ENCODE assay signal across 15 cellular contexts in the genomic region with DNA sequence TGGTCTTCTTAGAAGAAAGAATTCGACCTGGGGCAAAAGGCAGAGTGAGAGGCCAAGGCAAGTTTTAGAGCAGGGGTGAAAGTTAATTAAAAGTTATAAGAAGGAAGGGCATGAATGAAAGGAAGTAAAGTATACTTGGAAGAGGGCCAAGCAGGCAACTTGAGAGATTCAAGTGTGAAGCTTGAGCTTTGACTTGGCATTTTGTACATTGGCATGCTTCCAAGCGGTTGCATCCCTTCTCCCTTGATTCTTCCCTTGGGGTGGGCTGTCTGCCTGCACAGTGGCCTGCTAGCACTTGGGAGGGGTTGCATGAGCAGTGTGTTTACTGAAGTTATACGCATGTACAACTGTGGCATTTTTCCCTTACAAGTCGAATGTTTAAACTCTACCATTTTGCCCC.
A peak's percentile ranks its signal among the peaks of the same experiment; 100 is the strongest.
DNase-seq lines count a peak whose midpoint lies in the region; ATAC-seq and TF ChIP-seq lines count a peak whose summit lies in the region.
"Had no signal": no experiment of that assay in that cellular context is flagged by ENCODE, and none has a peak within 500 bp of the region (broad histone marks: within the 10 kb centered on the region; RNA-seq: fewer than 3 reads in every experiment).

No MANE protein-coding gene starts in this region.

- no peaks in the 10 kb centered on the region for H3K36me3 Mint-ChIP-seq in stimulated activated naive B cell treated with anti-CD40 and anti-IgM and Interleukin-4, amounts not matched to agents 10 μg/mL and 1 μg/mL and 100 μg/mL, for 72 hours
- H3K36me3 Mint-ChIP-seq: CD4-positive, alpha-beta memory T cell; IgD-negative memory B cell had no signal

- no peaks in the 10 kb centered on the region for H3K27me3 Mint-ChIP-seq in stimulated activated naive B cell treated with anti-CD40 and anti-IgM and Interleukin-4, amounts not matched to agents 10 μg/mL and 1 μg/mL and 100 μg/mL, for 72 hours
- H3K27me3 Mint-ChIP-seq: CD4-positive, alpha-beta memory T cell; IgD-negative memory B cell had no signal

- POLR2A ChIA-PET in A673 (lab: Charles Lee; ENCODE audit: low non-redundant PET) (no interaction called here), GM10248 (lab: Yijun Ruan, JAX) (no interaction called here)

- H3K4me3 ChIP-seq in A673 (ENCODE audit: low read depth, low read length, poor library complexity, severe bottlenecking) (no peak overlapping the region), psoas muscle (no peak overlapping the region)

- H3K4me3 Mint-ChIP-seq in stimulated activated naive B cell treated with anti-CD40 and anti-IgM and Interleukin-4, amounts not matched to agents 10 μg/mL and 1 μg/mL and 100 μg/mL, for 72 hours, result no peak overlapping the region
- H3K4me3 Mint-ChIP-seq: CD4-positive, alpha-beta memory T cell; IgD-negative memory B cell had no signal

- H3K36me3 ChIP-seq in A673 (ENCODE audit: insufficient read depth, low read length, poor library complexity, severe bottlenecking), result no peaks in the 10 kb centered on the region
- H3K36me3 ChIP-seq in psoas muscle (ENCODE audit: insufficient read depth in 1 of 2, low read depth in 1 of 2), result no peaks in the 10 kb centered on the region
- H3K36me3 ChIP-seq: BE2C had no signal

- H3K27ac Mint-ChIP-seq in stimulated activated naive B cell treated with anti-CD40 and anti-IgM and Interleukin-4, amounts not matched to agents 10 μg/mL and 1 μg/mL and 100 μg/mL, for 72 hours, result no peak overlapping the region
- H3K27ac Mint-ChIP-seq: CD4-positive, alpha-beta memory T cell; IgD-negative memory B cell had no signal

- H3K4me1 Mint-ChIP-seq in stimulated activated naive B cell treated with anti-CD40 and anti-IgM and Interleukin-4, amounts not matched to agents 10 μg/mL and 1 μg/mL and 100 μg/mL, for 72 hours, result no peaks in the 10 kb centered on the region
- H3K4me1 Mint-ChIP-seq: CD4-positive, alpha-beta memory T cell; IgD-negative memory B cell had no signal

- TF ChIP-seq CTCF in A673 (conservative IDR thresholded peaks at IDR 0.05; ENCODE audit: low read depth, low read length) (no peak), psoas muscle (IDR thresholded peaks at IDR 0.05) (no peak), GM10248 (IDR thresholded peaks at IDR 0.05; ENCODE audit: control extremely low read depth, extremely low read depth, low read depth, missing control alignments) (no peak)

- CTCF ChIA-PET in A673 (lab: Charles Lee) (no interaction called here), GM10248 (lab: Yijun Ruan, JAX) (no interaction called here)

- WGBS in psoas muscle, 3 donors, result 59 to 67% (median 66%) methylated on average over 4 of the region's 4 CpGs

- no peak overlapping the region for H3K27ac ChIP-seq in A673 (ENCODE audit: low read depth, low read length, poor library complexity, severe bottlenecking)
- H3K27ac ChIP-seq in psoas muscle, result no peak overlapping the region

- DNase-seq in A673 (ENCODE audit: low spot score) (peak; percentile 37), NCI-H1105 (lab: John Stamatoyannopoulos, UW) (peak; percentile 31), NCI-H82 treated with DMSO at 0.1 percent for 48 hours (lab: John Stamatoyannopoulos, UW; ENCODE audit: unreplicated experiment) (peak; percentile 22), myocyte (ENCODE audit: low read depth) (peak; percentile 3), psoas muscle (no peak), NCI-H1417 treated with DMSO at 0.1 percent for 48 hours (lab: John Stamatoyannopoulos, UW) (no peak), GM10248 (ENCODE audit: extremely low spot score) (no peak)
- DNase-seq in stimulated activated naive B cell treated with anti-CD40 and anti-IgM and Interleukin-4, amounts not matched to agents 10 μg/mL and 1 μg/mL and 100 μg/mL, for 72 hours, result no peak
- DNase-seq: BE2C; CD4-positive, alpha-beta memory T cell; DMS153; MV-4-11; NCI-H2107; RPMI8226 had no signal

- H3K4me1 ChIP-seq in A673 (ENCODE audit: insufficient read depth, low read length, poor library complexity, severe bottlenecking) (peaks cover 7% of the 10 kb centered on the region), psoas muscle (no peaks in the 10 kb centered on the region)

- ATAC-seq in psoas muscle, result no peak
- ATAC-seq in stimulated activated naive B cell treated with anti-CD40 and anti-IgM and Interleukin-4, amounts not matched to agents 10 μg/mL and 1 μg/mL and 100 μg/mL, for 72 hours (replicated peaks), result no peak

- intact Hi-C loops in A673 (cut with micrococcal nuclease; ENCODE audit: unreplicated experiment) (no loop called here), psoas muscle (cut with DNase I) (no loop called here)

- no peaks in the 10 kb centered on the region for H3K27me3 ChIP-seq in A673 (replicated peaks; ENCODE audit: insufficient read depth, low read depth, low read length, poor library complexity)
- H3K27me3 ChIP-seq in psoas muscle (ENCODE audit: insufficient read depth in 3 of 3, low read length in 2 of 3), result no peaks in the 10 kb centered on the region
- H3K27me3 ChIP-seq: BE2C had no signal

- no peaks in the 10 kb centered on the region for H3K9me3 Mint-ChIP-seq in stimulated activated naive B cell treated with anti-CD40 and anti-IgM and Interleukin-4, amounts not matched to agents 10 μg/mL and 1 μg/mL and 100 μg/mL, for 72 hours

- H3K9me3 ChIP-seq in A673 (ENCODE audit: low read depth, low read length, poor library complexity, severe bottlenecking) (no peaks in the 10 kb centered on the region), psoas muscle (no peaks in the 10 kb centered on the region)
- H3K9me3 ChIP-seq: BE2C had no signal

- BruUV-seq in A673 (replicated peaks; lab: Mats Ljungman, UMichigan), result no TSS peak

Comparison
In these comparisons a context has a peak if more than half of its experiments do, and no peak if none do; other contexts are left out.
1. DNase-seq: peak in A673 (single experiment), NCI-H1105 (single experiment), NCI-H82 treated with DMSO at 0.1 percent for 48 hours (single experiment) and myocyte (single experiment); none in psoas muscle (0 of 2), stimulated activated naive B cell treated with anti-CD40 and anti-IgM and Interleukin-4, amounts not matched to agents 10 μg/mL and 1 μg/mL and 100 μg/mL, for 72 hours (single experiment), NCI-H1417 treated with DMSO at 0.1 percent for 48 hours (single experiment) and GM10248 (single experiment).